ENCODE assay signal across 8 cellular contexts in the genomic region with DNA sequence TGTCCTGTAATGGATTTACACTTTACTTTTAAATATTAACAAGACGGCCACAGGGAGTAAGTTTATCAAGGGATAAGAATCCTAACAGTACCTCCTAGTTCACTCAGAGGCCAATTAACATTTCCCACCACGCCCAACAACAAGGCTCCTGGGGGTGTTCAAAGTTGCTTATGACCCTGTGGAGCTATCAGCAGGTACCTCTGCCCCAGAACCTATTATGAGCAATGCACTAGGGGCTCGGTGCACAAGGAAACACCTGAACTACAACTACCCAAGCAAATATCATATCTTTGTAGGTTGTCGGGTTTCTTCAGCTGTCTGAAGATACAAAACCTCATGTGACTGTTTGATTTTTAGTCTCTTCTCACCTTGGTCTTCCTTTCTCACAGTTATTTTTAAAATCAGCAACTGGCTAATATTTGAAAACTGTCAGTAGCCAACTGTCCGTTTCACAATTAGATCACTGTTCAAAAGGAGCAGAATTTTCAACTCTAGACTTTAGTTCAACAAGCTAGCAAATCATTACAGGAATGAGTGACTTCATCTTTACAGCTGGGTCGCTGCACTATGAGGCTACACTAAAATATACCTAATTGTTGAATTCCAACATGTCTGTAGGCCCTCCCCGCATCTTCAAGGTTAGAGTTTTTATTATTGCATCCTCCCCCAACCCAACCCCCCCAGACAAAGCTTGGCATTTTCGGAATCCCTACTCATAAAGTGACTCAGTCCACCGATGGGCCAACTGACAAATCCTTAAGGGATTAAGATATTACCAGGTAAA. TPM values are rescaled to one million over a fixed set of nuclear protein-coding genes. Genes with fewer than 3 reads are reported as not detected.
DNase-seq lines count a peak whose midpoint lies in the region; ATAC-seq, FAIRE-seq and TF ChIP-seq lines count a peak whose summit lies in the region.

No MANE protein-coding gene starts in this region.

- H3K79me2 ChIP-seq in GM12878 (ENCODE audit: control insufficient read depth, insufficient read depth, low read length) = peaks cover 91% of the 10 kb centered on the region

- peak; percentile 86 for DNase-seq in GM12878 (ENCODE audit: low read depth, low spot score)
- DNase-seq in hippocampal formation (lab: John Stamatoyannopoulos, UW) = no peak
- DNase-seq in NCI-H1694 (lab: John Stamatoyannopoulos, UW) = no peak
- DNase-seq in Right ventricle myocardium superior = no peak
- DNase-seq in NCI-H1092 treated with DMSO at 0.1 percent for 48 hours (lab: John Stamatoyannopoulos, UW) = no peak

- H3K27ac ChIP-seq in GM12878 (ENCODE audit: control insufficient read depth, insufficient read depth) = peak overlapping the region; percentile 87
- peak overlapping the region; percentile 87 for H3K27ac ChIP-seq in skeletal muscle tissue (ENCODE audit: low read depth, low read length)

- peaks cover 89% of the 10 kb centered on the region for H3K4me1 ChIP-seq in GM12878 (ENCODE audit: control insufficient read depth, insufficient read depth, low read length)
- peaks cover 51 to 75% (median 69%) of the 10 kb centered on the region in 3 donors for H3K4me1 ChIP-seq in skeletal muscle tissue (ENCODE audit: control insufficient read depth in 3 of 3, insufficient read depth in 3 of 3, low read length in 3 of 3)

- ATAC-seq in GM19025 (IDR thresholded peaks at IDR 0.05; ENCODE audit: low read depth, unreplicated experiment) = peak; percentile 50
- peak; percentile 40 for ATAC-seq in HG03103 (IDR thresholded peaks at IDR 0.05; ENCODE audit: low read depth, unreplicated experiment)
- peak; percentile 74 for ATAC-seq in GM12878
- ATAC-seq in Right ventricle myocardium superior (ENCODE audit: poor library complexity) = no peak

- H3K36me3 ChIP-seq in GM12878 (ENCODE audit: control insufficient read depth in 2 of 2, insufficient read depth in 2 of 2, low read length in 1 of 2) (no peaks in the 10 kb centered on the region), skeletal muscle tissue (ENCODE audit: control insufficient read depth in 3 of 3, insufficient read depth in 3 of 3, low read length in 3 of 3) (no peaks in the 10 kb centered on the region)

- no peak overlapping the region for H2AFZ ChIP-seq in GM12878 (ENCODE audit: control insufficient read depth, low read depth, low read length)

- in situ Hi-C loops in GM12878 (cut with MboI) = loop anchor here (25.0 kb wide), 1 partner anchor 837 kb away; a partner anchor contains a TSS

- TF ChIP-seq RAD21 in GM12878 (IDR thresholded peaks at IDR 0.05; ENCODE audit: insufficient read depth, low read depth, low read length) = peak; percentile 13; the same call in 1 of the 2 replicates

- peak; percentile 7 for FAIRE-seq in GM12878 (lab: Jason Lieb, UNC)

- SMC1A ChIA-PET in GM12878 (lab: Charles Lee; ENCODE audit: uncharacterized antibody, unreplicated experiment) = interaction anchor here (0.8 to 2.5 kb wide), 25 partner anchors 8 to 205 kb away, joined by 3 to 40 read pairs (median 6); no protein-coding TSS in a partner anchor

- TF ChIP-seq CTCF in GM12878 (IDR thresholded peaks at IDR 0.05 in 2 of 3, conservative IDR thresholded peaks at IDR 0.05 in 1 of 3; ENCODE audit: control insufficient read depth in 2 of 3, extremely low read depth in 1 of 3, insufficient read depth in 1 of 3, low read depth in 3 of 3, low read length in 3 of 3) = 0 out of 6 replicates have a peak, but pooled peaks of 1 of the 3 experiments have one; percentile 3

- CTCF ChIA-PET in GM12878 (lab: Yijun Ruan, JAX) = interaction anchor here (0.7 to 2.2 kb wide), 15 partner anchors 14 to 146 kb away, joined by 3 to 10 read pairs (median 4); no protein-coding TSS in a partner anchor

- intact Hi-C loops in GM12878 (cut with micrococcal nuclease; ENCODE audit: unreplicated experiment) = loop anchor here (1.0 to 2.0 kb wide), 2 partner anchors 45 to 55 kb away; no protein-coding TSS in a partner anchor
- intact Hi-C loops in Right ventricle myocardium superior (cut with DNase I) = no loop called here

- BruUV-seq in GM12878 (replicated peaks; lab: Mats Ljungman, UMichigan) = no TSS peak

- POLR2A ChIA-PET in GM12878 (lab: Charles Lee) = interaction anchor here (0.6 to 2.2 kb wide), 19 partner anchors 8 to 156 kb away, joined by 3 to 10 read pairs (median 4); no protein-coding TSS in a partner anchor

- H3K4me3 ChIP-seq in GM12878 (peak overlapping the region; percentile 41), skeletal muscle tissue (ENCODE audit: low read length in 3 of 3) (no peak overlapping the region)

- H3K9me3 ChIP-seq in GM12878 (replicated peaks; ENCODE audit: control insufficient read depth, insufficient read depth, low read length) (no peaks in the 10 kb centered on the region), skeletal muscle tissue (ENCODE audit: control insufficient read depth in 3 of 3, low read length in 3 of 3) (no peaks in the 10 kb centered on the region)

- no peak for TF ChIP-seq POLR2A in GM12878 (IDR thresholded peaks at IDR 0.05; ENCODE audit: low read depth, low read length)

- TF ChIP-seq EP300 in GM12878 (IDR thresholded peaks at IDR 0.05; ENCODE audit: borderline replicate concordance in 1 of 2, control insufficient read depth in 1 of 2, low read depth in 2 of 2, low read length in 2 of 2) = peak; percentile 81 to 88; a peak in 3 of 4 replicates

- H3K27me3 ChIP-seq in GM12878 (replicated peaks in 1 of 2; ENCODE audit: control insufficient read depth in 2 of 2, insufficient read depth in 2 of 2, low read length in 1 of 2) (no peaks in the 10 kb centered on the region), skeletal muscle tissue (ENCODE audit: control insufficient read depth in 3 of 3, insufficient read depth in 3 of 3, low read length in 3 of 3) (no peaks in the 10 kb centered on the region)

- WGBS in GM12878 (ENCODE audit: insufficient coverage, insufficient replicate concordance, low lambda C conversion rate, missing lambda C conversion rate) = under 1% methylated on average over 9 of the region's 9 CpGs

- no peaks in the 10 kb centered on the region for H4K20me1 ChIP-seq in GM12878 (ENCODE audit: control insufficient read depth, insufficient read depth)

- RAD21 ChIA-PET in GM12878 (lab: Charles Lee; ENCODE audit: unreplicated experiment) = interaction anchor here (0.7 to 4.1 kb wide), 31 partner anchors 7 to 170 kb away, joined by 3 to 38 read pairs (median 6); a partner anchor contains a TSS

- peak overlapping the region; percentile 89 for H3K4me2 ChIP-seq in GM12878 (ENCODE audit: control insufficient read depth, insufficient read depth)

- H3K9ac ChIP-seq in GM12878 (ENCODE audit: control insufficient read depth, insufficient read depth, low read length) (peak overlapping the region; percentile 53), skeletal muscle tissue (ENCODE audit: low read depth in 1 of 3, low read length in 3 of 3) (peak overlapping the region in 2 of 3 donors; percentile 4 to 42)

TF ChIP-seq in GM12878, 131 proteins besides CTCF, POLR2A, EP300 and RAD21 (continues in another document):
- TF ChIP-seq, protein P1, sequence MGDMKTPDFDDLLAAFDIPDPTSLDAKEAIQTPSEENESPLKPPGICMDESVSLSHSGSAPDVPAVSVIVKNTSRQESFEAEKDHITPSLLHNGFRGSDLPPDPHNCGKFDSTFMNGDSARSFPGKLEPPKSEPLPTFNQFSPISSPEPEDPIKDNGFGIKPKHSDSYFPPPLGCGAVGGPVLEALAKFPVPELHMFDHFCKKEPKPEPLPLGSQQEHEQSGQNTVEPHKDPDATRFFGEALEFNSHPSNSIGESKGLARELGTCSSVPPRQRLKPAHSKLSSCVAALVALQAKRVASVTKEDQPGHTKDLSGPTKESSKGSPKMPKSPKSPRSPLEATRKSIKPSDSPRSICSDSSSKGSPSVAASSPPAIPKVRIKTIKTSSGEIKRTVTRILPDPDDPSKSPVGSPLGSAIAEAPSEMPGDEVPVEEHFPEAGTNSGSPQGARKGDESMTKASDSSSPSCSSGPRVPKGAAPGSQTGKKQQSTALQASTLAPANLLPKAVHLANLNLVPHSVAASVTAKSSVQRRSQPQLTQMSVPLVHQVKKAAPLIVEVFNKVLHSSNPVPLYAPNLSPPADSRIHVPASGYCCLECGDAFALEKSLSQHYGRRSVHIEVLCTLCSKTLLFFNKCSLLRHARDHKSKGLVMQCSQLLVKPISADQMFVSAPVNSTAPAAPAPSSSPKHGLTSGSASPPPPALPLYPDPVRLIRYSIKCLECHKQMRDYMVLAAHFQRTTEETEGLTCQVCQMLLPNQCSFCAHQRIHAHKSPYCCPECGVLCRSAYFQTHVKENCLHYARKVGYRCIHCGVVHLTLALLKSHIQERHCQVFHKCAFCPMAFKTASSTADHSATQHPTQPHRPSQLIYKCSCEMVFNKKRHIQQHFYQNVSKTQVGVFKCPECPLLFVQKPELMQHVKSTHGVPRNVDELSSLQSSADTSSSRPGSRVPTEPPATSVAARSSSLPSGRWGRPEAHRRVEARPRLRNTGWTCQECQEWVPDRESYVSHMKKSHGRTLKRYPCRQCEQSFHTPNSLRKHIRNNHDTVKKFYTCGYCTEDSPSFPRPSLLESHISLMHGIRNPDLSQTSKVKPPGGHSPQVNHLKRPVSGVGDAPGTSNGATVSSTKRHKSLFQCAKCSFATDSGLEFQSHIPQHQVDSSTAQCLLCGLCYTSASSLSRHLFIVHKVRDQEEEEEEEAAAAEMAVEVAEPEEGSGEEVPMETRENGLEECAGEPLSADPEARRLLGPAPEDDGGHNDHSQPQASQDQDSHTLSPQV (IDR thresholded peaks at IDR 0.05) = no peak
- TF ChIP-seq, protein P2, sequence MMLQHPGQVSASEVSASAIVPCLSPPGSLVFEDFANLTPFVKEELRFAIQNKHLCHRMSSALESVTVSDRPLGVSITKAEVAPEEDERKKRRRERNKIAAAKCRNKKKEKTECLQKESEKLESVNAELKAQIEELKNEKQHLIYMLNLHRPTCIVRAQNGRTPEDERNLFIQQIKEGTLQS (IDR thresholded peaks at IDR 0.05; ENCODE audit: borderline replicate concordance, extremely low read depth, low read depth, low read length) = no peak

RNA-seq across cellular contexts. Expression of a gene that starts 38.1 kb away (rescaled TPM):
- total RNA-seq in GM12878 (2013; cell fraction: nucleolus; rRNA removed) = 50.1 and 53.1 TPM in 2 replicates
- total RNA-seq in GM12878 (2014; rRNA removed) (11.6 and 12.7 TPM in 2 replicates), GM12878 (2014; rRNA removed; fragmentation: Illumina TruSeq; extraction: Trizol) (25.2 and 25.4 TPM in 2 replicates), GM12878 (2021) (28.3 and 28.7 TPM in 2 replicates), skeletal muscle tissue (14.6 TPM), Right ventricle myocardium superior (39.6 TPM)
- 8.9 TPM for polyA plus RNA-seq in GM12878 (2011; ENCODE audit: low read depth)
- polyA plus RNA-seq in GM12878 (2011; rRNA removed) (55.5 and 58.7 TPM in 2 replicates), GM12878 (2014; fragmentation: Illumina TruSeq; extraction: Trizol) (34.9 and 37.4 TPM in 2 replicates), GM12878 (2014; fragmentation: Nextera tagmentation; extraction: Ambion mirVana) (10 to 100 TPM; 10.0 to 15.3 TPM), GM12878 (2014; rRNA removed) (24.6 and 25.5 TPM in 2 replicates), GM12878 (2016; fragmentation: Nextera tagmentation; extraction: Ambion mirVana) (1 to 10 TPM; 2.0 to 2.8 TPM)
- polyA plus RNA-seq in GM12878 (2011; cell fraction: cytosol; rRNA removed) = 42.2 and 48.9 TPM in 2 replicates
- polyA plus RNA-seq in GM12878 (2011; cell fraction: nucleus; rRNA removed) = 21.1 and 21.3 TPM in 2 replicates
- 11.5 and 15.5 TPM in 2 replicates for polyA plus RNA-seq in GM12878 (2012)
- 54.9 and 59.8 TPM in 2 replicates for polyA minus RNA-seq in GM12878 (2011; rRNA and poly(A)+ RNA removed)
- polyA minus RNA-seq in GM12878 (2011; cell fraction: cytosol; rRNA and poly(A)+ RNA removed) = 21.9 and 23.4 TPM in 2 replicates
- polyA minus RNA-seq in GM12878 (2011; cell fraction: nucleus; rRNA and poly(A)+ RNA removed) = 6.4 and 9.8 TPM in 2 replicates
